Comparison of ENCODE assay signal across 24 cellular contexts in genomic region chr2:170596576-170596975, GRCh38.
A peak's percentile ranks its signal among the peaks of the same experiment; 100 is the strongest.
DNase-seq lines count a peak whose midpoint lies in the region; ATAC-seq and TF ChIP-seq lines count a peak whose summit lies in the region.
"Had no signal": no experiment of that assay in that cellular context is flagged by ENCODE, and none has a peak within 500 bp of the region (broad histone marks: within the 10 kb centered on the region; RNA-seq: fewer than 3 reads in every experiment).

No MANE protein-coding gene starts in this region.

- TF ChIP-seq CTCF in uterus (IDR thresholded peaks at IDR 0.05): no peak
- no peak for TF ChIP-seq CTCF in natural killer cell (IDR thresholded peaks at IDR 0.05)

- peak overlapping the region; percentile 77 to 81 for H3K27ac ChIP-seq in uterus
- H3K27ac ChIP-seq: A549; BLaER1 treated with 17β-estradiol and CSF1 and Interleukin-3, amounts not matched to agents 10 nM and 100 nM; GM23248 had no signal

- no peaks in the 10 kb centered on the region for H3K4me1 ChIP-seq in uterus
- H3K4me1 ChIP-seq: A549; BE2C; BLaER1 treated with 17β-estradiol and CSF1 and Interleukin-3, amounts not matched to agents 10 nM and 100 nM; HAP-1 had no signal

- no peak for TF ChIP-seq POLR2A in uterus (IDR thresholded peaks at IDR 0.05)

- no peak for ATAC-seq in HG02759 (IDR thresholded peaks at IDR 0.05; ENCODE audit: unreplicated experiment)
- no peak for ATAC-seq in natural killer cell
- ATAC-seq: A549 had no signal

- peak; percentile 56 for DNase-seq in COLO829 (ENCODE audit: low spot score)
- DNase-seq in RPMI7951 (ENCODE audit: low read depth): peak; percentile 1
- peak; percentile 10 for DNase-seq in foreskin melanocyte
- no peak for DNase-seq in uterus
- DNase-seq in natural killer cell: no peak
- DNase-seq in KG1 (lab: John Stamatoyannopoulos, UW): no peak
- DNase-seq: 8988T; ACHN; AML-193; BE2C; Calu3; CD4-positive, alpha-beta T cell; CD8-positive, alpha-beta memory T cell; COR-L47; DMS53; DMS79 treated with DMSO at 0.1 percent for 48 hours; GF-D8; GM23248; HFFc6 had no signal

- intact Hi-C loops in uterus (cut with DNase I; ENCODE audit: low total_unique reads) (no loop called here), natural killer cell (cut with micrococcal nuclease) (no loop called here)

- no peaks in the 10 kb centered on the region for H3K4me1 Mint-ChIP-seq in natural killer cell
- H3K4me1 Mint-ChIP-seq: CD14-positive monocyte; CD8-positive, alpha-beta memory T cell had no signal

- H3K4me3 Mint-ChIP-seq in natural killer cell: no peak overlapping the region
- H3K4me3 Mint-ChIP-seq: CD14-positive monocyte; CD4-positive, alpha-beta T cell; CD8-positive, alpha-beta memory T cell; HFFc6 had no signal

- no peaks in the 10 kb centered on the region for H3K27me3 ChIP-seq in uterus
- H3K27me3 ChIP-seq: BE2C; BLaER1 treated with 17β-estradiol and CSF1 and Interleukin-3, amounts not matched to agents 10 nM and 100 nM had no signal

- no peak overlapping the region for H3K27ac Mint-ChIP-seq in natural killer cell
- H3K27ac Mint-ChIP-seq: CD4-positive, alpha-beta T cell; CD8-positive, alpha-beta memory T cell; HFFc6 had no signal

- no peaks in the 10 kb centered on the region for H3K9me3 ChIP-seq in uterus
- H3K9me3 ChIP-seq: A549; BE2C; BLaER1 treated with 17β-estradiol and CSF1 and Interleukin-3, amounts not matched to agents 10 nM and 100 nM; HAP-1 had no signal

- H3K27me3 Mint-ChIP-seq in natural killer cell (ENCODE audit: low read depth in 2 of 2): no peaks in the 10 kb centered on the region

- H3K36me3 Mint-ChIP-seq in natural killer cell: no peaks in the 10 kb centered on the region
- H3K36me3 Mint-ChIP-seq: CD14-positive monocyte; CD8-positive, alpha-beta memory T cell had no signal

- H3K4me3 ChIP-seq in uterus: no peak overlapping the region
- H3K4me3 ChIP-seq: A549; BLaER1 treated with 17β-estradiol and CSF1 and Interleukin-3, amounts not matched to agents 10 nM and 100 nM; GM23248; HAP-1 had no signal

- H3K9me3 Mint-ChIP-seq in natural killer cell: no peaks in the 10 kb centered on the region
- H3K9me3 Mint-ChIP-seq: CD4-positive, alpha-beta T cell; CD8-positive, alpha-beta memory T cell had no signal

- H3K36me3 ChIP-seq in uterus: no peaks in the 10 kb centered on the region
- H3K36me3 ChIP-seq: BE2C; BLaER1 treated with 17β-estradiol and CSF1 and Interleukin-3, amounts not matched to agents 10 nM and 100 nM; HAP-1 had no signal

Comparison
In these comparisons a context has a peak if more than half of its experiments do, and no peak if none do; other contexts are left out.
1. DNase-seq: peak in COLO829 (single experiment), RPMI7951 (single experiment) and foreskin melanocyte (single experiment); none in uterus (0 of 2), natural killer cell (single experiment) and KG1 (single experiment).